1 cellular context compared by ENCODE assay signal in the genomic region with DNA sequence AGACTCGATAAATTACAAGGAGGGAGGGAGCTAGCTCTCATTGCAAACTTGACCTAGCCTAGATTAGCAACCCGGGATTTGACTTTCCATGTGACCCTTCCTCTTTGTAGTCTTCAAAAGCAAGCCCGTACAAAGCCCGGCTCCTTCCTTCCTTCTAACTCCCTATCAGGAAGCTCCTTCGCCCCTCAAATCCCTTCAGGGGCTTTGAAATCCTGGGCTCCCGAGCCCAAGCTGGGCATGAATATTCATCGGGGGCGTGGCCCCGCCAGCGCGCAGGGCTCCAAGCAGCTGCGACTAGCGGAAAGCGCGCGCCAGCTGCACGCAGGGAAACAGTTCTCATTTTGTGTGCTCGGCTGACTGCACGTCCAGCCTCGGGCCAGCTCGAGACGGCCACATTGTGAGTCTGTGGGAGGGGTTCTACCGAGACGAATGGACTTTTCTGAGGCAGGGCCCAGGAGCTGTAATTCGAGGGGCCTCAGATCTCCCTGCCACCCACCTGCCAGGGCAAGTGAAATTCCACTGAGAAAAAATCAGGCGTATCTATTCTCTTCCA.
A peak's percentile ranks its signal among the peaks of the same experiment; 100 is the strongest.
TF ChIP-seq lines count a peak whose summit lies in the region.

No MANE protein-coding gene starts in this region.

TF ChIP-seq in H1, 55 proteins besides CTCF, POLR2A, EP300 and RAD21 (continued from another document):
- TF ChIP-seq HDAC2 (IDR thresholded peaks at IDR 0.05; ENCODE audit: borderline replicate concordance in 1 of 2, low read depth in 2 of 2, low read length in 2 of 2) (peak in 1 of 2 experiments; percentile 80; a peak in 1 of 4 replicates), ASH2L (IDR thresholded peaks at IDR 0.05; ENCODE audit: low read length) (peak; percentile 68), POLR2AphosphoS5 (IDR thresholded peaks at IDR 0.05; ENCODE audit: low read depth, low read length) (peak; percentile 51; the same call in 1 of the 2 replicates), RBBP5 (IDR thresholded peaks at IDR 0.05; ENCODE audit: borderline replicate concordance, low read depth, low read length) (0 out of 2 replicates have a peak, but pooled peaks have one; percentile 34), CREB1 (IDR thresholded peaks at IDR 0.05) (no peak)
- TF ChIP-seq, protein P1, sequence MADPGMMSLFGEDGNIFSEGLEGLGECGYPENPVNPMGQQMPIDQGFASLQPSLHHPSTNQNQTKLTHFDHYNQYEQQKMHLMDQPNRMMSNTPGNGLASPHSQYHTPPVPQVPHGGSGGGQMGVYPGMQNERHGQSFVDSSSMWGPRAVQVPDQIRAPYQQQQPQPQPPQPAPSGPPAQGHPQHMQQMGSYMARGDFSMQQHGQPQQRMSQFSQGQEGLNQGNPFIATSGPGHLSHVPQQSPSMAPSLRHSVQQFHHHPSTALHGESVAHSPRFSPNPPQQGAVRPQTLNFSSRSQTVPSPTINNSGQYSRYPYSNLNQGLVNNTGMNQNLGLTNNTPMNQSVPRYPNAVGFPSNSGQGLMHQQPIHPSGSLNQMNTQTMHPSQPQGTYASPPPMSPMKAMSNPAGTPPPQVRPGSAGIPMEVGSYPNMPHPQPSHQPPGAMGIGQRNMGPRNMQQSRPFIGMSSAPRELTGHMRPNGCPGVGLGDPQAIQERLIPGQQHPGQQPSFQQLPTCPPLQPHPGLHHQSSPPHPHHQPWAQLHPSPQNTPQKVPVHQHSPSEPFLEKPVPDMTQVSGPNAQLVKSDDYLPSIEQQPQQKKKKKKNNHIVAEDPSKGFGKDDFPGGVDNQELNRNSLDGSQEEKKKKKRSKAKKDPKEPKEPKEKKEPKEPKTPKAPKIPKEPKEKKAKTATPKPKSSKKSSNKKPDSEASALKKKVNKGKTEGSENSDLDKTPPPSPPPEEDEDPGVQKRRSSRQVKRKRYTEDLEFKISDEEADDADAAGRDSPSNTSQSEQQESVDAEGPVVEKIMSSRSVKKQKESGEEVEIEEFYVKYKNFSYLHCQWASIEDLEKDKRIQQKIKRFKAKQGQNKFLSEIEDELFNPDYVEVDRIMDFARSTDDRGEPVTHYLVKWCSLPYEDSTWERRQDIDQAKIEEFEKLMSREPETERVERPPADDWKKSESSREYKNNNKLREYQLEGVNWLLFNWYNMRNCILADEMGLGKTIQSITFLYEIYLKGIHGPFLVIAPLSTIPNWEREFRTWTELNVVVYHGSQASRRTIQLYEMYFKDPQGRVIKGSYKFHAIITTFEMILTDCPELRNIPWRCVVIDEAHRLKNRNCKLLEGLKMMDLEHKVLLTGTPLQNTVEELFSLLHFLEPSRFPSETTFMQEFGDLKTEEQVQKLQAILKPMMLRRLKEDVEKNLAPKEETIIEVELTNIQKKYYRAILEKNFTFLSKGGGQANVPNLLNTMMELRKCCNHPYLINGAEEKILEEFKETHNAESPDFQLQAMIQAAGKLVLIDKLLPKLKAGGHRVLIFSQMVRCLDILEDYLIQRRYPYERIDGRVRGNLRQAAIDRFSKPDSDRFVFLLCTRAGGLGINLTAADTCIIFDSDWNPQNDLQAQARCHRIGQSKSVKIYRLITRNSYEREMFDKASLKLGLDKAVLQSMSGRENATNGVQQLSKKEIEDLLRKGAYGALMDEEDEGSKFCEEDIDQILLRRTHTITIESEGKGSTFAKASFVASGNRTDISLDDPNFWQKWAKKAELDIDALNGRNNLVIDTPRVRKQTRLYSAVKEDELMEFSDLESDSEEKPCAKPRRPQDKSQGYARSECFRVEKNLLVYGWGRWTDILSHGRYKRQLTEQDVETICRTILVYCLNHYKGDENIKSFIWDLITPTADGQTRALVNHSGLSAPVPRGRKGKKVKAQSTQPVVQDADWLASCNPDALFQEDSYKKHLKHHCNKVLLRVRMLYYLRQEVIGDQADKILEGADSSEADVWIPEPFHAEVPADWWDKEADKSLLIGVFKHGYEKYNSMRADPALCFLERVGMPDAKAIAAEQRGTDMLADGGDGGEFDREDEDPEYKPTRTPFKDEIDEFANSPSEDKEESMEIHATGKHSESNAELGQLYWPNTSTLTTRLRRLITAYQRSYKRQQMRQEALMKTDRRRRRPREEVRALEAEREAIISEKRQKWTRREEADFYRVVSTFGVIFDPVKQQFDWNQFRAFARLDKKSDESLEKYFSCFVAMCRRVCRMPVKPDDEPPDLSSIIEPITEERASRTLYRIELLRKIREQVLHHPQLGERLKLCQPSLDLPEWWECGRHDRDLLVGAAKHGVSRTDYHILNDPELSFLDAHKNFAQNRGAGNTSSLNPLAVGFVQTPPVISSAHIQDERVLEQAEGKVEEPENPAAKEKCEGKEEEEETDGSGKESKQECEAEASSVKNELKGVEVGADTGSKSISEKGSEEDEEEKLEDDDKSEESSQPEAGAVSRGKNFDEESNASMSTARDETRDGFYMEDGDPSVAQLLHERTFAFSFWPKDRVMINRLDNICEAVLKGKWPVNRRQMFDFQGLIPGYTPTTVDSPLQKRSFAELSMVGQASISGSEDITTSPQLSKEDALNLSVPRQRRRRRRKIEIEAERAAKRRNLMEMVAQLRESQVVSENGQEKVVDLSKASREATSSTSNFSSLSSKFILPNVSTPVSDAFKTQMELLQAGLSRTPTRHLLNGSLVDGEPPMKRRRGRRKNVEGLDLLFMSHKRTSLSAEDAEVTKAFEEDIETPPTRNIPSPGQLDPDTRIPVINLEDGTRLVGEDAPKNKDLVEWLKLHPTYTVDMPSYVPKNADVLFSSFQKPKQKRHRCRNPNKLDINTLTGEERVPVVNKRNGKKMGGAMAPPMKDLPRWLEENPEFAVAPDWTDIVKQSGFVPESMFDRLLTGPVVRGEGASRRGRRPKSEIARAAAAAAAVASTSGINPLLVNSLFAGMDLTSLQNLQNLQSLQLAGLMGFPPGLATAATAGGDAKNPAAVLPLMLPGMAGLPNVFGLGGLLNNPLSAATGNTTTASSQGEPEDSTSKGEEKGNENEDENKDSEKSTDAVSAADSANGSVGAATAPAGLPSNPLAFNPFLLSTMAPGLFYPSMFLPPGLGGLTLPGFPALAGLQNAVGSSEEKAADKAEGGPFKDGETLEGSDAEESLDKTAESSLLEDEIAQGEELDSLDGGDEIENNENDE (IDR thresholded peaks at IDR 0.05; ENCODE audit: insufficient replicate concordance, low read length) = peak; percentile 3
